Comparison of ENCODE assay signal across 1 cellular context in the genomic region with DNA sequence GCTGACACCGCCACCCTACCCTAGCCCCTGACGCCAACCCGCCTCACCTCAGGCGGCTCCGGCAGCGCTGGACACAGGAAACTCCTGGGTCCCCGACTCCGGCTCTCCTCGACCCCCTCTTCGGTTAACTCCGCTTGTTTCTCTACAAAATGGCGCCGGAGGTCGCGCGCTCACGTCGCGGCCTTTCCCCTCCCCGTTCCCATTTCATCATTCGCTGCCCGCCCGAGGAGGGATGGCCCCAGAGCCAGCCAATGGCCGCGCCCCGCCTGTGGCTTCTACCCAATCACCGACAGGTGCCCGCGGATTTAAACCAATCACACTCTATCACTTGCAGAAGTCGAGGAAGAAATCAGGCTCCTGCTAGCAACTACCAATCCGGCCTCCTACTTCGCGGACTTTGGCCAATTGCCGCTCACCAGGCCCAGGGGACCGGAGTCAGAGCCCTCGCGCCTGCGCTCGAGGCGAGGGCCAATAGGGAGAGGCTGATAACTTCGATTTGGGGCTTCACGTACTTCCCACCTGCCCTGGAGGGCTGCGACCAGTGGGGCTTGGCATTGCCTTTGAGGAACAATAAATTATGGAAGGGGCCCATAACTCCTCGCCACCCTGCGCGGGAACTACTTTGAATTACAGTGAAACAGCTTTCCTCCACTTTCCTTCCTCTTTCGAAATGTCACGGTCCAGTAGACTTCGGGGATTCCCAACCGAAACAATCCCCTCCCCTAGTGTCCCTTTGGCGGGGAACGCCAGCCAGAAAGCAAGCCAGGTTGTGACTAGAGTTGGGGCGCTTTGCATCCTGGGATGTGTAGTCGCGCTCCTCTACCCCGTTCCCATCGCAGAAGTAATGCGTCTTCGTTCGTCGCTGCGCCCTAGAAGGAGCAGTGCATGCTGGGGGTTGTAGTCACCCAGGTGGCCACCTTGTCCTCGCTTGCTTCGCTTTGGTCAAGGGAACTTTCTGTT.
TF ChIP-seq lines count a peak whose summit lies in the region.

A gene (minus strand): TSS at position 146 of the 960 bp plus-strand sequence. CDS start 30,489 bp downstream, outside the sequence.

TF ChIP-seq in HepG2, 621 proteins besides CTCF, POLR2A, EP300 and RAD21 (continued from another document and continues in another):
- TF ChIP-seq, protein P1, sequence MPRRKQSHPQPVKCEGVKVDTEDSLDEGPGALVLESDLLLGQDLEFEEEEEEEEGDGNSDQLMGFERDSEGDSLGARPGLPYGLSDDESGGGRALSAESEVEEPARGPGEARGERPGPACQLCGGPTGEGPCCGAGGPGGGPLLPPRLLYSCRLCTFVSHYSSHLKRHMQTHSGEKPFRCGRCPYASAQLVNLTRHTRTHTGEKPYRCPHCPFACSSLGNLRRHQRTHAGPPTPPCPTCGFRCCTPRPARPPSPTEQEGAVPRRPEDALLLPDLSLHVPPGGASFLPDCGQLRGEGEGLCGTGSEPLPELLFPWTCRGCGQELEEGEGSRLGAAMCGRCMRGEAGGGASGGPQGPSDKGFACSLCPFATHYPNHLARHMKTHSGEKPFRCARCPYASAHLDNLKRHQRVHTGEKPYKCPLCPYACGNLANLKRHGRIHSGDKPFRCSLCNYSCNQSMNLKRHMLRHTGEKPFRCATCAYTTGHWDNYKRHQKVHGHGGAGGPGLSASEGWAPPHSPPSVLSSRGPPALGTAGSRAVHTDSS (CRISPR knock-in tag; conservative IDR thresholded peaks at IDR 0.05): 0 out of 2 replicates have a peak, but pooled peaks have one; percentile 70
- TF ChIP-seq XBP1 (CRISPR knock-in tag; IDR thresholded peaks at IDR 0.05) (no peak), HNRNPLL (IDR thresholded peaks at IDR 0.05; ENCODE audit: low read depth, low read length, poor library complexity, severe bottlenecking) (peak; percentile 78), LCORL (IDR thresholded peaks at IDR 0.05) (no peak), LCORL (CRISPR knock-in tag; IDR thresholded peaks at IDR 0.05) (peak; percentile 34; the same call in 1 of the 2 replicates), EED (CRISPR knock-in tag; IDR thresholded peaks at IDR 0.05) (peak; percentile 88), RBFOX2 (IDR thresholded peaks at IDR 0.05; ENCODE audit: low read depth, low read length) (peak; percentile 95), NR2F1 (CRISPR knock-in tag; IDR thresholded peaks at IDR 0.05) (peak in 1 of 2 experiments; percentile 27; a peak in 1 of 4 replicates), ZBTB8A (CRISPR knock-in tag; IDR thresholded peaks at IDR 0.05; ENCODE audit: borderline replicate concordance, low read depth) (peak; percentile 63; the same call in 1 of the 2 replicates), RARG (CRISPR knock-in tag; IDR thresholded peaks at IDR 0.05; ENCODE audit: low read depth) (no peak), MTF2 (CRISPR knock-in tag; IDR thresholded peaks at IDR 0.05; ENCODE audit: borderline replicate concordance) (no peak; the same call in 1 of the 2 replicates), SP2 (CRISPR knock-in tag; IDR thresholded peaks at IDR 0.05) (peak; percentile 91), HCFC1 (IDR thresholded peaks at IDR 0.05; ENCODE audit: low read depth, low read length) (peak; percentile 99), SNAI1 (CRISPR knock-in tag; IDR thresholded peaks at IDR 0.05; ENCODE audit: borderline replicate concordance) (peak; percentile 76), NFE2L2 (IDR thresholded peaks at IDR 0.05; ENCODE audit: low read length) (no peak), ZNF660 (CRISPR knock-in tag; IDR thresholded peaks at IDR 0.05; ENCODE audit: borderline replicate concordance, low read depth) (0 out of 2 replicates have a peak, but pooled peaks have one; percentile 44), RFX3 (CRISPR knock-in tag; IDR thresholded peaks at IDR 0.05) (peak; percentile 14; the same call in 1 of the 2 replicates), ZNF713 (CRISPR knock-in tag; IDR thresholded peaks at IDR 0.05) (no peak), ZNF792 (CRISPR knock-in tag; IDR thresholded peaks at IDR 0.05) (peak; percentile 75; the same call in 1 of the 2 replicates), PRMT3 (CRISPR knock-in tag; IDR thresholded peaks at IDR 0.05; ENCODE audit: borderline replicate concordance, low read depth) (peak; percentile 59; the same call in 1 of the 2 replicates), ZNF766 (CRISPR knock-in tag; IDR thresholded peaks at IDR 0.05; ENCODE audit: borderline replicate concordance) (0 out of 2 replicates have a peak, but pooled peaks have one; percentile 8), ETV5 (CRISPR knock-in tag; IDR thresholded peaks at IDR 0.05; ENCODE audit: borderline replicate concordance) (no peak), ZNF10 (CRISPR knock-in tag; IDR thresholded peaks at IDR 0.05; ENCODE audit: borderline replicate concordance, low read depth) (no peak), TOPORS (CRISPR knock-in tag; IDR thresholded peaks at IDR 0.05) (no peak; the same call in 1 of the 2 replicates), BHLHE40 (IDR thresholded peaks at IDR 0.05; ENCODE audit: low read length) (0 out of 2 replicates have a peak, but pooled peaks have one; percentile 28), SNAPC2 (CRISPR knock-in tag; IDR thresholded peaks at IDR 0.05) (peak; percentile 99)
- TF ChIP-seq, protein P2, sequence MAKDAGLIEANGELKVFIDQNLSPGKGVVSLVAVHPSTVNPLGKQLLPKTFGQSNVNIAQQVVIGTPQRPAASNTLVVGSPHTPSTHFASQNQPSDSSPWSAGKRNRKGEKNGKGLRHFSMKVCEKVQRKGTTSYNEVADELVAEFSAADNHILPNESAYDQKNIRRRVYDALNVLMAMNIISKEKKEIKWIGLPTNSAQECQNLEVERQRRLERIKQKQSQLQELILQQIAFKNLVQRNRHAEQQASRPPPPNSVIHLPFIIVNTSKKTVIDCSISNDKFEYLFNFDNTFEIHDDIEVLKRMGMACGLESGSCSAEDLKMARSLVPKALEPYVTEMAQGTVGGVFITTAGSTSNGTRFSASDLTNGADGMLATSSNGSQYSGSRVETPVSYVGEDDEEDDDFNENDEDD (CRISPR knock-in tag; IDR thresholded peaks at IDR 0.05; ENCODE audit: borderline replicate concordance): peak; percentile 92
- TF ChIP-seq, protein P3, sequence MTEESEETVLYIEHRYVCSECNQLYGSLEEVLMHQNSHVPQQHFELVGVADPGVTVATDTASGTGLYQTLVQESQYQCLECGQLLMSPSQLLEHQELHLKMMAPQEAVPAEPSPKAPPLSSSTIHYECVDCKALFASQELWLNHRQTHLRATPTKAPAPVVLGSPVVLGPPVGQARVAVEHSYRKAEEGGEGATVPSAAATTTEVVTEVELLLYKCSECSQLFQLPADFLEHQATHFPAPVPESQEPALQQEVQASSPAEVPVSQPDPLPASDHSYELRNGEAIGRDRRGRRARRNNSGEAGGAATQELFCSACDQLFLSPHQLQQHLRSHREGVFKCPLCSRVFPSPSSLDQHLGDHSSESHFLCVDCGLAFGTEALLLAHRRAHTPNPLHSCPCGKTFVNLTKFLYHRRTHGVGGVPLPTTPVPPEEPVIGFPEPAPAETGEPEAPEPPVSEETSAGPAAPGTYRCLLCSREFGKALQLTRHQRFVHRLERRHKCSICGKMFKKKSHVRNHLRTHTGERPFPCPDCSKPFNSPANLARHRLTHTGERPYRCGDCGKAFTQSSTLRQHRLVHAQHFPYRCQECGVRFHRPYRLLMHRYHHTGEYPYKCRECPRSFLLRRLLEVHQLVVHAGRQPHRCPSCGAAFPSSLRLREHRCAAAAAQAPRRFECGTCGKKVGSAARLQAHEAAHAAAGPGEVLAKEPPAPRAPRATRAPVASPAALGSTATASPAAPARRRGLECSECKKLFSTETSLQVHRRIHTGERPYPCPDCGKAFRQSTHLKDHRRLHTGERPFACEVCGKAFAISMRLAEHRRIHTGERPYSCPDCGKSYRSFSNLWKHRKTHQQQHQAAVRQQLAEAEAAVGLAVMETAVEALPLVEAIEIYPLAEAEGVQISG (CRISPR knock-in tag; IDR thresholded peaks at IDR 0.05): peak; percentile 94
- TF ChIP-seq, protein P4, sequence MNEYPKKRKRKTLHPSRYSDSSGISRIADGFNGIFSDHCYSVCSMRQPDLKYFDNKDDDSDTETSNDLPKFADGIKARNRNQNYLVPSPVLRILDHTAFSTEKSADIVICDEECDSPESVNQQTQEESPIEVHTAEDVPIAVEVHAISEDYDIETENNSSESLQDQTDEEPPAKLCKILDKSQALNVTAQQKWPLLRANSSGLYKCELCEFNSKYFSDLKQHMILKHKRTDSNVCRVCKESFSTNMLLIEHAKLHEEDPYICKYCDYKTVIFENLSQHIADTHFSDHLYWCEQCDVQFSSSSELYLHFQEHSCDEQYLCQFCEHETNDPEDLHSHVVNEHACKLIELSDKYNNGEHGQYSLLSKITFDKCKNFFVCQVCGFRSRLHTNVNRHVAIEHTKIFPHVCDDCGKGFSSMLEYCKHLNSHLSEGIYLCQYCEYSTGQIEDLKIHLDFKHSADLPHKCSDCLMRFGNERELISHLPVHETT (CRISPR knock-in tag; conservative IDR thresholded peaks at IDR 0.05): peak; percentile 79
- TF ChIP-seq, protein P5, sequence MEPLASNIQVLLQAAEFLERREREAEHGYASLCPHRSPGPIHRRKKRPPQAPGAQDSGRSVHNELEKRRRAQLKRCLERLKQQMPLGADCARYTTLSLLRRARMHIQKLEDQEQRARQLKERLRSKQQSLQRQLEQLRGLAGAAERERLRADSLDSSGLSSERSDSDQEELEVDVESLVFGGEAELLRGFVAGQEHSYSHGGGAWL (CRISPR knock-in tag; IDR thresholded peaks at IDR 0.05): peak; percentile 87
- TF ChIP-seq, protein P6, sequence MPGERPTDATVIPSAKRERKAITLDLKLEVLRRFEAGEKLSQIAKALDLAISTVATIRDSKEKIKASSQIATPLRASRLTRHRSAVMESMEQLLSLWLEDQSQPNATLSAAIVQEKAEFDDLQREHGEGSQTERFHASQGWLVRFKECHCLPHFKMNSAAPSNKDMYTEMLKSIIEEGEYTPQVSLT (CRISPR knock-in tag; IDR thresholded peaks at IDR 0.05; ENCODE audit: borderline replicate concordance, low read depth): no peak
- TF ChIP-seq, protein P7, sequence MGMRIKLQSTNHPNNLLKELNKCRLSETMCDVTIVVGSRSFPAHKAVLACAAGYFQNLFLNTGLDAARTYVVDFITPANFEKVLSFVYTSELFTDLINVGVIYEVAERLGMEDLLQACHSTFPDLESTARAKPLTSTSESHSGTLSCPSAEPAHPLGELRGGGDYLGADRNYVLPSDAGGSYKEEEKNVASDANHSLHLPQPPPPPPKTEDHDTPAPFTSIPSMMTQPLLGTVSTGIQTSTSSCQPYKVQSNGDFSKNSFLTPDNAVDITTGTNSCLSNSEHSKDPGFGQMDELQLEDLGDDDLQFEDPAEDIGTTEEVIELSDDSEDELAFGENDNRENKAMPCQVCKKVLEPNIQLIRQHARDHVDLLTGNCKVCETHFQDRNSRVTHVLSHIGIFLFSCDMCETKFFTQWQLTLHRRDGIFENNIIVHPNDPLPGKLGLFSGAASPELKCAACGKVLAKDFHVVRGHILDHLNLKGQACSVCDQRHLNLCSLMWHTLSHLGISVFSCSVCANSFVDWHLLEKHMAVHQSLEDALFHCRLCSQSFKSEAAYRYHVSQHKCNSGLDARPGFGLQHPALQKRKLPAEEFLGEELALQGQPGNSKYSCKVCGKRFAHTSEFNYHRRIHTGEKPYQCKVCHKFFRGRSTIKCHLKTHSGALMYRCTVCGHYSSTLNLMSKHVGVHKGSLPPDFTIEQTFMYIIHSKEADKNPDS (CRISPR knock-in tag; IDR thresholded peaks at IDR 0.05): 0 out of 2 replicates have a peak, but pooled peaks have one; percentile 43
- TF ChIP-seq, protein P8, sequence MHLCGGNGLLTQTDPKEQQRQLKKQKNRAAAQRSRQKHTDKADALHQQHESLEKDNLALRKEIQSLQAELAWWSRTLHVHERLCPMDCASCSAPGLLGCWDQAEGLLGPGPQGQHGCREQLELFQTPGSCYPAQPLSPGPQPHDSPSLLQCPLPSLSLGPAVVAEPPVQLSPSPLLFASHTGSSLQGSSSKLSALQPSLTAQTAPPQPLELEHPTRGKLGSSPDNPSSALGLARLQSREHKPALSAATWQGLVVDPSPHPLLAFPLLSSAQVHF (CRISPR knock-in tag; IDR thresholded peaks at IDR 0.05): 0 out of 2 replicates have a peak, but pooled peaks have one; percentile 75
- TF ChIP-seq, protein P9, sequence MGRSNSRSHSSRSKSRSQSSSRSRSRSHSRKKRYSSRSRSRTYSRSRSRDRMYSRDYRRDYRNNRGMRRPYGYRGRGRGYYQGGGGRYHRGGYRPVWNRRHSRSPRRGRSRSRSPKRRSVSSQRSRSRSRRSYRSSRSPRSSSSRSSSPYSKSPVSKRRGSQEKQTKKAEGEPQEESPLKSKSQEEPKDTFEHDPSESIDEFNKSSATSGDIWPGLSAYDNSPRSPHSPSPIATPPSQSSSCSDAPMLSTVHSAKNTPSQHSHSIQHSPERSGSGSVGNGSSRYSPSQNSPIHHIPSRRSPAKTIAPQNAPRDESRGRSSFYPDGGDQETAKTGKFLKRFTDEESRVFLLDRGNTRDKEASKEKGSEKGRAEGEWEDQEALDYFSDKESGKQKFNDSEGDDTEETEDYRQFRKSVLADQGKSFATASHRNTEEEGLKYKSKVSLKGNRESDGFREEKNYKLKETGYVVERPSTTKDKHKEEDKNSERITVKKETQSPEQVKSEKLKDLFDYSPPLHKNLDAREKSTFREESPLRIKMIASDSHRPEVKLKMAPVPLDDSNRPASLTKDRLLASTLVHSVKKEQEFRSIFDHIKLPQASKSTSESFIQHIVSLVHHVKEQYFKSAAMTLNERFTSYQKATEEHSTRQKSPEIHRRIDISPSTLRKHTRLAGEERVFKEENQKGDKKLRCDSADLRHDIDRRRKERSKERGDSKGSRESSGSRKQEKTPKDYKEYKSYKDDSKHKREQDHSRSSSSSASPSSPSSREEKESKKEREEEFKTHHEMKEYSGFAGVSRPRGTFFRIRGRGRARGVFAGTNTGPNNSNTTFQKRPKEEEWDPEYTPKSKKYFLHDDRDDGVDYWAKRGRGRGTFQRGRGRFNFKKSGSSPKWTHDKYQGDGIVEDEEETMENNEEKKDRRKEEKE (IDR thresholded peaks at IDR 0.05): no peak
- TF ChIP-seq, protein P10, sequence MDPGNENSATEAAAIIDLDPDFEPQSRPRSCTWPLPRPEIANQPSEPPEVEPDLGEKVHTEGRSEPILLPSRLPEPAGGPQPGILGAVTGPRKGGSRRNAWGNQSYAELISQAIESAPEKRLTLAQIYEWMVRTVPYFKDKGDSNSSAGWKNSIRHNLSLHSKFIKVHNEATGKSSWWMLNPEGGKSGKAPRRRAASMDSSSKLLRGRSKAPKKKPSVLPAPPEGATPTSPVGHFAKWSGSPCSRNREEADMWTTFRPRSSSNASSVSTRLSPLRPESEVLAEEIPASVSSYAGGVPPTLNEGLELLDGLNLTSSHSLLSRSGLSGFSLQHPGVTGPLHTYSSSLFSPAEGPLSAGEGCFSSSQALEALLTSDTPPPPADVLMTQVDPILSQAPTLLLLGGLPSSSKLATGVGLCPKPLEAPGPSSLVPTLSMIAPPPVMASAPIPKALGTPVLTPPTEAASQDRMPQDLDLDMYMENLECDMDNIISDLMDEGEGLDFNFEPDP (CRISPR knock-in tag; conservative IDR thresholded peaks at IDR 0.05): no peak
- TF ChIP-seq, protein P11, sequence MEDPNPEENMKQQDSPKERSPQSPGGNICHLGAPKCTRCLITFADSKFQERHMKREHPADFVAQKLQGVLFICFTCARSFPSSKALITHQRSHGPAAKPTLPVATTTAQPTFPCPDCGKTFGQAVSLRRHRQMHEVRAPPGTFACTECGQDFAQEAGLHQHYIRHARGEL (CRISPR knock-in tag; IDR thresholded peaks at IDR 0.05): 0 out of 2 replicates have a peak, but pooled peaks have one; percentile 78
